ENCODE assay signal across 1 cellular context in genomic region chr14:77547512-77547911, GRCh38.
TF ChIP-seq lines count a peak whose summit lies in the region.

No MANE protein-coding gene starts in this region.

TF ChIP-seq in H1, 55 proteins besides CTCF, POLR2A, EP300 and RAD21 (continued from another document):
- TF ChIP-seq CHD7 (IDR thresholded peaks at IDR 0.05; ENCODE audit: insufficient replicate concordance, low read length) (no peak), POU5F1 (IDR thresholded peaks at IDR 0.05; ENCODE audit: low read depth, low read length) (no peak), TCF12 (IDR thresholded peaks at IDR 0.05; ENCODE audit: low read depth, low read length) (no peak), TAF7 (optimal IDR thresholded peaks at IDR 0.05; ENCODE audit: borderline replicate concordance, low read depth, low read length) (no peak), ASH2L (IDR thresholded peaks at IDR 0.05; ENCODE audit: low read length) (no peak), SIX5 (IDR thresholded peaks at IDR 0.05; ENCODE audit: low read depth, low read length) (no peak), TEAD4 (IDR thresholded peaks at IDR 0.05; ENCODE audit: low read depth, low read length) (no peak), CBX8 (IDR thresholded peaks at IDR 0.05; ENCODE audit: borderline replicate concordance, low read depth, low read length) (no peak), BACH1 (IDR thresholded peaks at IDR 0.05; ENCODE audit: low read length) (no peak), SIN3A (conservative IDR thresholded peaks at IDR 0.05 in 1 of 2, IDR thresholded peaks at IDR 0.05 in 1 of 2; ENCODE audit: low read depth in 1 of 2, low read length in 2 of 2) (no peak), SAP30 (IDR thresholded peaks at IDR 0.05; ENCODE audit: insufficient read depth, insufficient replicate concordance, low read length) (no peak), CEBPB (IDR thresholded peaks at IDR 0.05; ENCODE audit: low read depth, low read length) (no peak), CHD2 (IDR thresholded peaks at IDR 0.05; ENCODE audit: low read length) (no peak), CTBP2 (IDR thresholded peaks at IDR 0.05; ENCODE audit: borderline replicate concordance, insufficient read depth, insufficient read length, low read length) (no peak)
